Comparison of ENCODE assay signal across 8 cellular contexts in genomic region chr20:60206259-60206658, GRCh38.
A peak's percentile ranks its signal among the peaks of the same experiment; 100 is the strongest.
DNase-seq lines count a peak whose midpoint lies in the region; ATAC-seq and TF ChIP-seq lines count a peak whose summit lies in the region.

No MANE protein-coding gene starts in this region.

- H4K20me1 ChIP-seq in GM23248 (ENCODE audit: insufficient read depth) (no peaks in the 10 kb centered on the region), OCI-LY3 (ENCODE audit: insufficient read depth, low read length) (no peaks in the 10 kb centered on the region)

- no peak overlapping the region for H3K9ac ChIP-seq in GM23248
- H3K9ac ChIP-seq in OCI-LY3 (ENCODE audit: low read length) = no peak overlapping the region

- H3K9me2 ChIP-seq in GM23248 (ENCODE audit: insufficient read depth) = no peaks in the 10 kb centered on the region

- H3K36me3 ChIP-seq in GM23248 (ENCODE audit: low read depth) = no peaks in the 10 kb centered on the region
- no peaks in the 10 kb centered on the region for H3K36me3 ChIP-seq in OCI-LY3 (replicated peaks; ENCODE audit: low read depth, low read length)

- no peak overlapping the region for H3K4me3 ChIP-seq in GM23248
- H3K4me3 ChIP-seq in OCI-LY3 (ENCODE audit: low read length) = no peak overlapping the region
- no peak overlapping the region for H3K4me3 ChIP-seq in fibroblast of the aortic adventitia (ENCODE audit: low read depth, low read length)

- no peaks in the 10 kb centered on the region for H3K79me2 ChIP-seq in GM23248 (ENCODE audit: insufficient read depth)
- H3K79me2 ChIP-seq in OCI-LY3 (ENCODE audit: low read length) = no peaks in the 10 kb centered on the region

- H3K4me1 ChIP-seq in GM23248 (ENCODE audit: insufficient read depth) (no peaks in the 10 kb centered on the region), OCI-LY3 (ENCODE audit: low read length) (peaks cover 1% of the 10 kb centered on the region; the same call in 1 of the 2 replicates)

- DNase-seq in AG09319 (ENCODE audit: extremely low read depth, low read depth) (no peak), GM23248 (peak; percentile 66), fibroblast of the aortic adventitia (ENCODE audit: low read depth) (peak; percentile 36), superior temporal gyrus (ENCODE audit: extremely low spot score) (no peak)
- DNase-seq in stimulated activated CD4-positive, alpha-beta T cell treated with anti-CD3 and anti-CD28 coated beads, Interleukin-4, amount 100 ng/mL, for 24 hours = no peak

- WGBS in GM23248 (ENCODE audit: low coverage in 1 of 2, low lambda C conversion rate in 2 of 2, missing lambda C conversion rate in 2 of 2), 2 experiments = 35% methylated on average over 3 of the region's 3 CpGs

- H3K27ac ChIP-seq in GM23248 = no peak overlapping the region
- no peak overlapping the region for H3K27ac ChIP-seq in OCI-LY3 (ENCODE audit: low read length)

- in situ Hi-C loops in GM23248 (cut with MboI) = loop anchor here (25.0 kb wide), 1 partner anchor 1681 kb away; no protein-coding TSS in a partner anchor

- ATAC-seq in GM21360 (IDR thresholded peaks at IDR 0.05; ENCODE audit: unreplicated experiment) (no peak), HG02973 (IDR thresholded peaks at IDR 0.05; ENCODE audit: unreplicated experiment) (no peak)

- H3K27me3 ChIP-seq in GM23248 (replicated peaks; ENCODE audit: insufficient read depth) (no peaks in the 10 kb centered on the region), OCI-LY3 (ENCODE audit: low read depth, low read length) (peaks cover 49% of the 10 kb centered on the region)

- H3F3A ChIP-seq in GM23248 (ENCODE audit: insufficient read depth) = no peaks in the 10 kb centered on the region

- no peak overlapping the region for H2AFZ ChIP-seq in GM23248
- no peak overlapping the region for H2AFZ ChIP-seq in OCI-LY3 (ENCODE audit: low read depth, low read length)

- H3K4me2 ChIP-seq in GM23248 (ENCODE audit: unreplicated experiment) (no peak overlapping the region), OCI-LY3 (ENCODE audit: low read length) (no peak overlapping the region)

- H3K9me3 ChIP-seq in GM23248 (ENCODE audit: low read depth) (no peaks in the 10 kb centered on the region), OCI-LY3 (ENCODE audit: insufficient read depth, low read length) (no peaks in the 10 kb centered on the region)

- TF ChIP-seq CTCF in AG09319 (IDR thresholded peaks at IDR 0.05; ENCODE audit: low read depth, low read length) (peak; percentile 44), OCI-LY3 (IDR thresholded peaks at IDR 0.05; ENCODE audit: low read depth, low read length) (peak; percentile 39), fibroblast of the aortic adventitia (IDR thresholded peaks at IDR 0.05; ENCODE audit: insufficient read depth, low read length) (peak; percentile 43)

Comparison
In these comparisons a context has a peak if more than half of its experiments do, and no peak if none do; other contexts are left out.
1. DNase-seq: peak in GM23248 (single experiment) and fibroblast of the aortic adventitia (single experiment); none in AG09319 (single experiment), superior temporal gyrus (single experiment) and stimulated activated CD4-positive, alpha-beta T cell treated with anti-CD3 and anti-CD28 coated beads, Interleukin-4, amount 100 ng/mL, for 24 hours (single experiment).
2. Peak in every context shown above with its lines, with median percentiles within 50 percentile points of each other: CTCF ChIP-seq.